Comparison of ENCODE assay signal across 21 cellular contexts in the genomic region with DNA sequence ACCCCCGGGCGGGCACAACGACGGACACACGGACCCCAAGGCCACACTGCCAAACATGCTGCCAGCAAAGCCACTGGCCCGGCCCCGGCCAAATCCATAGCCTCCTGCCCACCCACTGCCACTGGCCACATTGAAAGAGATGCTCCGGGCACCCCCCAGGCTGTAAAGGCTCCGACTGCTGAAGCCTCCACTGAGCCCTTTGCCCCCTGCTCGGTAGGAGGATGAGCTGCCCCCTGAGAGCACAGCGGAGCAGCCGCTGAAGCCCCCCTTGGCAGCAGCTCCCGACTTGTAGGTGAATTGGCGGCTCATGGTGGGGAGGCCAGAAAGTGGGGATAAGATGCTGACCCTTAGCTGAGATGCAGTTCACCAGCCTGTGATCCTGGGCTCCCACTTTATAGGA. TPM values are rescaled to one million over a fixed set of nuclear protein-coding genes. Genes with fewer than 3 reads are reported as not detected.
A peak's percentile ranks its signal among the peaks of the same experiment; 100 is the strongest.
DNase-seq lines count a peak whose midpoint lies in the region; ATAC-seq and TF ChIP-seq lines count a peak whose summit lies in the region.
"Had no signal": no experiment of that assay in that cellular context is flagged by ENCODE, and none has a peak within 500 bp of the region (broad histone marks: within the 10 kb centered on the region; RNA-seq: fewer than 3 reads in every experiment).

A gene (minus strand): TSS at position 344 of the 400 bp plus-strand sequence. CDS start 35 bp downstream, at position 309.

- H3K36me3 ChIP-seq in neuronal stem cell (replicated peaks in 1 of 2; ENCODE audit: control insufficient read depth in 2 of 2, insufficient read depth in 2 of 2, low read length in 2 of 2) (no peaks in the 10 kb centered on the region), trophoblast cell (ENCODE audit: control insufficient read depth in 1 of 2, insufficient read depth in 2 of 2, low read length in 2 of 2) (no peaks in the 10 kb centered on the region)

- H3K4me3 Mint-ChIP-seq in activated CD4-positive, alpha-beta memory T cell treated with anti-CD3 and anti-CD28 coated beads, Interleukin-2, amount 10 ng/mL, durations not matched to agents 7 days and 5 days: no peak within 1 kb of the TSS
- no peak within 1 kb of the TSS for H3K4me3 Mint-ChIP-seq in activated CD4-positive, alpha-beta memory T cell treated with anti-CD3 and anti-CD28 coated beads for 36 hours
- H3K4me3 Mint-ChIP-seq in stimulated activated naive CD8-positive, alpha-beta T cell treated with anti-CD3 and anti-CD28 coated beads, Interleukin-15, amount 100 ng/mL, for 72 hours: no peak within 1 kb of the TSS
- no peak within 1 kb of the TSS for H3K4me3 Mint-ChIP-seq in type B pancreatic cell

- H3K27ac ChIP-seq in neuronal stem cell (replicated peaks; ENCODE audit: low read length) (no peak within 1 kb of the TSS), trophoblast cell (ENCODE audit: low read depth, low read length) (no peak within 1 kb of the TSS)
- H3K27ac ChIP-seq: KMS-11 had no signal

- H3K27ac Mint-ChIP-seq in activated CD4-positive, alpha-beta memory T cell treated with anti-CD3 and anti-CD28 coated beads, Interleukin-2, amount 10 ng/mL, durations not matched to agents 7 days and 5 days: no peak within 1 kb of the TSS
- no peak within 1 kb of the TSS for H3K27ac Mint-ChIP-seq in activated CD4-positive, alpha-beta memory T cell treated with anti-CD3 and anti-CD28 coated beads for 36 hours
- H3K27ac Mint-ChIP-seq in stimulated activated naive CD8-positive, alpha-beta T cell treated with anti-CD3 and anti-CD28 coated beads, Interleukin-15, amount 100 ng/mL, for 72 hours: peak within 1 kb of the TSS in 1 of 2 donors; percentile 2
- H3K27ac Mint-ChIP-seq in type B pancreatic cell: no peak within 1 kb of the TSS
- H3K27ac Mint-ChIP-seq: CD14-positive monocyte had no signal

- H3K9me3 ChIP-seq in neuronal stem cell (replicated peaks in 1 of 2; ENCODE audit: control insufficient read depth in 2 of 2, insufficient read depth in 1 of 2, low read depth in 1 of 2, low read length in 2 of 2): no peaks in the 10 kb centered on the region
- peaks cover 5% of the 10 kb centered on the region for H3K9me3 ChIP-seq in trophoblast cell (ENCODE audit: insufficient read depth, low read depth, low read length)

- H4K91ac ChIP-seq in neuronal stem cell (ENCODE audit: low read depth, low read length, poor library complexity) (no peak within 1 kb of the TSS), trophoblast cell (ENCODE audit: low read depth, low read length) (no peak within 1 kb of the TSS)

- POLR2A ChIA-PET in activated CD4-positive, alpha-beta memory T cell treated with anti-CD3 and anti-CD28 coated beads, Interleukin-2, amount 10 ng/mL, durations not matched to agents 7 days and 5 days (lab: Charles Lee): no interaction called here
- POLR2A ChIA-PET in activated CD4-positive, alpha-beta memory T cell treated with anti-CD3 and anti-CD28 coated beads for 36 hours (lab: Charles Lee): no interaction called here

- H2BK5ac ChIP-seq in neuronal stem cell (ENCODE audit: low read length) (peak within 1 kb of the TSS; percentile 2), trophoblast cell (ENCODE audit: low read depth, low read length, poor library complexity) (no peak within 1 kb of the TSS)

- H3K4me3 ChIP-seq in neuronal stem cell (ENCODE audit: low read length in 2 of 2) (no peak within 1 kb of the TSS), trophoblast cell (ENCODE audit: low read depth, low read length) (no peak within 1 kb of the TSS)

- H3K79me1 ChIP-seq in neuronal stem cell (ENCODE audit: low read depth, low read length): no peaks in the 10 kb centered on the region
- no peaks in the 10 kb centered on the region for H3K79me1 ChIP-seq in trophoblast cell (ENCODE audit: low read length)

- H3K27me3 ChIP-seq in neuronal stem cell (ENCODE audit: control insufficient read depth in 3 of 3, insufficient read depth in 3 of 3, low read depth in 1 of 3, low read length in 3 of 3) (peaks cover 0 to 15% (median 0%) of the 10 kb centered on the region in 3 experiments), trophoblast cell (ENCODE audit: insufficient read depth, low read length) (no peaks in the 10 kb centered on the region)

- DNase-seq in activated CD4-positive, alpha-beta memory T cell treated with anti-CD3 and anti-CD28 coated beads, Interleukin-2, amount 10 ng/mL, durations not matched to agents 7 days and 5 days: peak; percentile 12
- DNase-seq in activated CD4-positive, alpha-beta memory T cell treated with anti-CD3 and anti-CD28 coated beads for 36 hours: no peak
- peak; percentile 1 for DNase-seq in stimulated activated naive CD8-positive, alpha-beta T cell treated with anti-CD3 and anti-CD28 coated beads, Interleukin-15, Interleukin-2, amounts not matched to agents 100 U/mL and 50 U/mL, for 24 hours
- no peak for DNase-seq in stimulated activated naive CD8-positive, alpha-beta T cell treated with anti-CD3 and anti-CD28 coated beads, Interleukin-15, amount 100 ng/mL, for 72 hours
- no peak for DNase-seq in neuronal stem cell (ENCODE audit: low spot score)
- no peak for DNase-seq in type B pancreatic cell (ENCODE audit: extremely low spot score, unreplicated experiment)
- DNase-seq in posterior vena cava (ENCODE audit: low spot score): no peak
- no peak for DNase-seq in trophoblast cell
- DNase-seq: 8988T, COR-L47, DMS 273 treated with DMSO at 0.1 percent for 48 hours, NCI-H1417 treated with DMSO at 0.1 percent for 48 hours, NCI-H1930, NCI-H345, NCI-H524 treated with DMSO at 0.1 percent for 48 hours, RPMI8226 had no signal

- H4K8ac ChIP-seq in neuronal stem cell (ENCODE audit: low read depth, low read length) (no peak within 1 kb of the TSS), trophoblast cell (ENCODE audit: low read depth, low read length) (no peak within 1 kb of the TSS)

- H2BK15ac ChIP-seq in neuronal stem cell (ENCODE audit: low read length): no peak within 1 kb of the TSS

- H3K14ac ChIP-seq in neuronal stem cell (ENCODE audit: low read length) (peak within 1 kb of the TSS; percentile 25), trophoblast cell (ENCODE audit: low read length) (no peak within 1 kb of the TSS)

- WGBS in neuronal stem cell (ENCODE audit: extremely low coverage in 2 of 2, insufficient read length in 2 of 2, insufficient replicate concordance in 1 of 2), 2 donors: no CpG with 5 or more reads among the region's 14 CpGs
- WGBS in trophoblast cell (ENCODE audit: extremely low coverage, insufficient coverage, insufficient read length): no CpG with 5 or more reads among the region's 14 CpGs

- no peak for ATAC-seq in stimulated activated naive CD8-positive, alpha-beta T cell treated with anti-CD3 and anti-CD28 coated beads, Interleukin-15, Interleukin-2, amounts not matched to agents 100 U/mL and 50 U/mL, for 24 hours
- no peak for ATAC-seq in stimulated activated naive CD8-positive, alpha-beta T cell treated with anti-CD3 and anti-CD28 coated beads, Interleukin-15, amount 100 ng/mL, for 72 hours

- no peaks in the 10 kb centered on the region for H3K79me2 ChIP-seq in trophoblast cell (ENCODE audit: control insufficient read depth, insufficient read depth, low read length, poor library complexity)

- peaks cover 15% of the 10 kb centered on the region for H3K27me3 Mint-ChIP-seq in activated CD4-positive, alpha-beta memory T cell treated with anti-CD3 and anti-CD28 coated beads, Interleukin-2, amount 10 ng/mL, durations not matched to agents 7 days and 5 days
- H3K27me3 Mint-ChIP-seq in activated CD4-positive, alpha-beta memory T cell treated with anti-CD3 and anti-CD28 coated beads for 36 hours: peaks cover 2% of the 10 kb centered on the region
- no peaks in the 10 kb centered on the region for H3K27me3 Mint-ChIP-seq in stimulated activated naive CD8-positive, alpha-beta T cell treated with anti-CD3 and anti-CD28 coated beads, Interleukin-15, amount 100 ng/mL, for 72 hours
- peaks cover 32% of the 10 kb centered on the region for H3K27me3 Mint-ChIP-seq in type B pancreatic cell

- H3K4me2 ChIP-seq in neuronal stem cell (ENCODE audit: insufficient read depth, low read length, poor library complexity, severe bottlenecking) (no peak within 1 kb of the TSS), trophoblast cell (ENCODE audit: low read length) (no peak within 1 kb of the TSS)
- H3K4me2 ChIP-seq: KMS-11 had no signal

- no peak within 1 kb of the TSS for H3K9ac ChIP-seq in neuronal stem cell (ENCODE audit: low read depth, low read length, poor library complexity)
- H3K9ac ChIP-seq in trophoblast cell (ENCODE audit: low read length): no peak within 1 kb of the TSS
- H3K9ac ChIP-seq: KMS-11 had no signal

- H3K36me3 Mint-ChIP-seq in activated CD4-positive, alpha-beta memory T cell treated with anti-CD3 and anti-CD28 coated beads, Interleukin-2, amount 10 ng/mL, durations not matched to agents 7 days and 5 days (ENCODE audit: low read depth): no peaks in the 10 kb centered on the region
- H3K36me3 Mint-ChIP-seq in activated CD4-positive, alpha-beta memory T cell treated with anti-CD3 and anti-CD28 coated beads for 36 hours: no peaks in the 10 kb centered on the region
- H3K36me3 Mint-ChIP-seq in type B pancreatic cell: no peaks in the 10 kb centered on the region
- H3K36me3 Mint-ChIP-seq: CD14-positive monocyte had no signal

- H2AFZ ChIP-seq in neuronal stem cell (ENCODE audit: low read length): no peak within 1 kb of the TSS
- no peak within 1 kb of the TSS for H2AFZ ChIP-seq in trophoblast cell (ENCODE audit: insufficient read depth, low read length, poor library complexity)

- H2BK120ac ChIP-seq in neuronal stem cell (ENCODE audit: low read depth, low read length) (peak within 1 kb of the TSS; percentile 36), trophoblast cell (ENCODE audit: insufficient read depth, low read length, poor library complexity) (no peak within 1 kb of the TSS)

- H3K9me3 Mint-ChIP-seq in activated CD4-positive, alpha-beta memory T cell treated with anti-CD3 and anti-CD28 coated beads, Interleukin-2, amount 10 ng/mL, durations not matched to agents 7 days and 5 days: no peaks in the 10 kb centered on the region
- H3K9me3 Mint-ChIP-seq in activated CD4-positive, alpha-beta memory T cell treated with anti-CD3 and anti-CD28 coated beads for 36 hours: no peaks in the 10 kb centered on the region
- H3K9me3 Mint-ChIP-seq in stimulated activated naive CD8-positive, alpha-beta T cell treated with anti-CD3 and anti-CD28 coated beads, Interleukin-15, amount 100 ng/mL, for 72 hours: no peaks in the 10 kb centered on the region
- no peaks in the 10 kb centered on the region for H3K9me3 Mint-ChIP-seq in type B pancreatic cell

- H2BK12ac ChIP-seq in neuronal stem cell (ENCODE audit: low read length) (no peak within 1 kb of the TSS), trophoblast cell (ENCODE audit: low read length) (no peak within 1 kb of the TSS)

- H3K4ac ChIP-seq in neuronal stem cell (ENCODE audit: low read length) (no peak within 1 kb of the TSS), trophoblast cell (ENCODE audit: low read depth, low read length) (no peak within 1 kb of the TSS)

- H3K23ac ChIP-seq in neuronal stem cell (ENCODE audit: low read depth, low read length, poor library complexity): peak within 1 kb of the TSS; percentile 34
- H3K23ac ChIP-seq in trophoblast cell (ENCODE audit: low read length): no peak within 1 kb of the TSS

- no peak within 1 kb of the TSS for H4K12ac ChIP-seq in trophoblast cell (ENCODE audit: low read depth, low read length)

- CTCF ChIA-PET in activated CD4-positive, alpha-beta memory T cell treated with anti-CD3 and anti-CD28 coated beads, Interleukin-2, amount 10 ng/mL, durations not matched to agents 7 days and 5 days (lab: Charles Lee): interaction anchor here (1.4 kb wide), 1 partner anchor 252 kb away, joined by 3 read pairs; no protein-coding TSS in a partner anchor
- CTCF ChIA-PET in activated CD4-positive, alpha-beta memory T cell treated with anti-CD3 and anti-CD28 coated beads for 36 hours (lab: Charles Lee): no interaction called here

- peaks cover 10% of the 10 kb centered on the region for H3K4me1 Mint-ChIP-seq in activated CD4-positive, alpha-beta memory T cell treated with anti-CD3 and anti-CD28 coated beads, Interleukin-2, amount 10 ng/mL, durations not matched to agents 7 days and 5 days
- peaks cover 36% of the 10 kb centered on the region for H3K4me1 Mint-ChIP-seq in activated CD4-positive, alpha-beta memory T cell treated with anti-CD3 and anti-CD28 coated beads for 36 hours (ENCODE audit: low read depth)
- H3K4me1 Mint-ChIP-seq in stimulated activated naive CD8-positive, alpha-beta T cell treated with anti-CD3 and anti-CD28 coated beads, Interleukin-15, amount 100 ng/mL, for 72 hours: peaks cover 55% of the 10 kb centered on the region
- no peaks in the 10 kb centered on the region for H3K4me1 Mint-ChIP-seq in type B pancreatic cell (ENCODE audit: unreplicated experiment)

- intact Hi-C loops in activated CD4-positive, alpha-beta memory T cell treated with anti-CD3 and anti-CD28 coated beads for 36 hours (cut with micrococcal nuclease): no loop called here
- intact Hi-C loops in posterior vena cava (cut with DNase I): no loop called here

- H3K18ac ChIP-seq in neuronal stem cell (ENCODE audit: low read length) (peak within 1 kb of the TSS; percentile 30), trophoblast cell (ENCODE audit: low read length) (no peak within 1 kb of the TSS)

- H3K4me1 ChIP-seq in neuronal stem cell (ENCODE audit: control insufficient read depth in 2 of 2, insufficient read depth in 1 of 2, low read depth in 1 of 2, low read length in 2 of 2) (peaks cover 0 to 9% of the 10 kb centered on the region in 2 donors), trophoblast cell (ENCODE audit: control insufficient read depth in 1 of 2, insufficient read depth in 2 of 2, low read length in 2 of 2) (no peaks in the 10 kb centered on the region)

- no peak for TF ChIP-seq CTCF in type B pancreatic cell (conservative IDR thresholded peaks at IDR 0.05)

- peak within 1 kb of the TSS; percentile 20 for H2AK5ac ChIP-seq in neuronal stem cell (ENCODE audit: low read depth, low read length)
- H2AK5ac ChIP-seq in trophoblast cell (ENCODE audit: low read length): no peak within 1 kb of the TSS

RNA-seq across cellular contexts. Expression of the gene that starts here (rescaled TPM):
- not detected for total RNA-seq in activated CD4-positive, alpha-beta memory T cell treated with anti-CD3 and anti-CD28 coated beads, Interleukin-2, amount 10 ng/mL, durations not matched to agents 7 days and 5 days
- total RNA-seq in activated CD4-positive, alpha-beta memory T cell treated with anti-CD3 and anti-CD28 coated beads for 36 hours: under 1 TPM in 1 of 2 experiments, not detected in 1; 0.19 TPM
- polyA plus RNA-seq in neuronal stem cell (2013, experiment 1 of 2): not detected
- not detected for polyA plus RNA-seq in neuronal stem cell (2013, experiment 2 of 2)
- total RNA-seq in type B pancreatic cell (ENCODE audit: low replicate concordance) (0.12 TPM in 1 of 2 replicates, not detected in the other), posterior vena cava (not detected)
- polyA plus RNA-seq in trophoblast cell (2013): not detected in 2 replicates
- total RNA-seq: H4, HT-29 had no signal
- polyA plus RNA-seq: AG04450, CD14-positive monocyte had no signal

Comparison
In these comparisons a context has a peak if more than half of its experiments do, and no peak if none do; other contexts are left out.
1. Peak in DNase-seq in activated CD4-positive, alpha-beta memory T cell treated with anti-CD3 and anti-CD28 coated beads, Interleukin-2, amount 10 ng/mL, durations not matched to agents 7 days and 5 days; RNA of the gene not detected or under 1 TPM.